8 cellular contexts compared by ENCODE assay signal in the genomic region with DNA sequence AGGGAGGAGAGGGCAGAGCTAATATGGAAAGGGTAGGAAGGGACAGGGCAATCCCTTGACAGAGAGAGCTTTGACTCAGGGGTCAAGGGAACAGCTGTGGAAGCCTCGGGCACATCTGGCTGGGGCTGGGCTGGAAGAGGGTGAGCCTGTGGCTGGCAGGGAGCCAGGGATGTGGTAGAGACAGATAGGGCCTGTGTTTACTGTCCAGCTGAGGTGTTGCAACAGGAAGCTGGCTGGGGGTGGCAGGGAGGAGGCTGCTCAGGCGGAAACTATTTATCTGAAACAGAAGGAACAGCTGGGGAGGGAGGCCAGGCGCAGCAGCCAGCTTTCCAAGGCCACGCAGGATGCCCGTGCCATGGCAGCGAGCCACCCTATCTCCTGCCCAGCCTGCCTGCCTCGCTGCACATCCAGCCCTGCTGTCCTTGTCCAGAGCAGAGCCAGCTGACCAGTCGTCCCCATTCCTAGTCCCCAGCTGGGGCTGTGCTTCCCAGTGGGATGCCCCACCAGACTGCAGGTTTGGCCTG.
DNase-seq lines count a peak whose midpoint lies in the region; ATAC-seq lines count a peak whose summit lies in the region.

No MANE protein-coding gene starts in this region.

- intact Hi-C loops in head of caudate nucleus (cut with DNase I), result no loop called here

- DNase-seq in NCI-H2227 (lab: John Stamatoyannopoulos, UW; ENCODE audit: unreplicated experiment) (peak; percentile 20), NCI-H2227 treated with DMSO at 0.1 percent for 48 hours (lab: John Stamatoyannopoulos, UW) (no peak), SKM-1 treated with dmso at 0.1 percent for 144 hours (lab: John Stamatoyannopoulos, UW; ENCODE audit: unreplicated experiment) (peak; percentile 81), head of caudate nucleus (peak; percentile 39 to 85 (median 71)), renal cortical epithelial cell (ENCODE audit: low read depth) (peak; percentile 72), NCI-H1105 treated with DMSO at 0.1 percent for 48 hours (lab: John Stamatoyannopoulos, UW) (no peak)

- no peak for ATAC-seq in GM19023 (IDR thresholded peaks at IDR 0.05; ENCODE audit: unreplicated experiment)
- no peak for ATAC-seq in GM18861 (IDR thresholded peaks at IDR 0.05; ENCODE audit: unreplicated experiment)

Comparison
In these comparisons a context has a peak if more than half of its experiments do, and no peak if none do; other contexts are left out.
1. DNase-seq: peak in NCI-H2227 (single experiment), SKM-1 treated with dmso at 0.1 percent for 144 hours (single experiment), head of caudate nucleus (42 of 42) and renal cortical epithelial cell (single experiment); none in NCI-H2227 treated with DMSO at 0.1 percent for 48 hours (single experiment) and NCI-H1105 treated with DMSO at 0.1 percent for 48 hours (single experiment).